ENCODE assay signal across 19 cellular contexts in the genomic region with DNA sequence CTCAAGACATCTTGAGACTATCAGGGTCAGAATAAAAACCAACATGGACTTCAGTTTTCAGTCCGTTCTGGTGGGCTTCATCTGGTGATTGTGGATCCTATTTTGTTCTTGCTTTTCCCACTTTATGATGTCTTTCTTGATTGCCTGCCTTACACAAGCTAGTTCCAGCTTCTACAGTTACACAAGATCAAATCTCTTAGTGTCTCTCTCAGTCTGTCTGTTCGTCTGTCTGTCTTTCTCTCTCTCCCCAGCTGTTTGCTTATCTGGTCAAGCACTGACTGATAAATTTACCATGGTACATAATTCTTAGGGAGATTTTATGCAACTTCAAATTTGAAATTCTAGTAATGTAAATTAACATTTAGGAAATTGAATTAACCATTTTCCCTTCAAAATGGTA.
"Had no signal": no experiment of that assay in that cellular context is flagged by ENCODE, and none has a peak within 500 bp of the region (broad histone marks: within the 10 kb centered on the region; RNA-seq: fewer than 3 reads in every experiment).

No MANE protein-coding gene starts in this region.

- H3K27me3 Mint-ChIP-seq: natural killer cell treated with Interleukin-12 subunit alpha and Interleukin-12 subunit beta and Interleukin-15 and Interleukin-18, amount 100 ng/mL, for 72 hours; progenitor cell of endocrine pancreas had no signal

- H3K36me3 ChIP-seq: neural progenitor cell, pancreas had no signal

- ATAC-seq: left colon; left ventricle myocardium superior; natural killer cell treated with Interleukin-12 subunit alpha and Interleukin-12 subunit beta and Interleukin-15 and Interleukin-18, amount 100 ng/mL, for 72 hours; pancreas; right cardiac atrium had no signal

- H3K4me3 ChIP-seq: hepatocyte, lung, neural progenitor cell, pancreas, smooth muscle cell had no signal

- DNase-seq: effector memory CD4-positive, alpha-beta T cell; foreskin melanocyte; head of caudate nucleus; left colon; left ventricle myocardium superior; mesenchymal stem cell; midbrain; occipital lobe; pancreas; right cardiac atrium; stimulated activated CD4-positive, alpha-beta T cell treated with anti-CD3 and anti-CD28 coated beads, Interleukin-2, amount 100 ng/mL, for 48 hours; stimulated activated naive CD4-positive, alpha-beta T cell treated with Interleukin-2 at 50 U/mL for 16 hours; trophoblast cell had no signal

- H3K27ac Mint-ChIP-seq: natural killer cell treated with Interleukin-12 subunit alpha and Interleukin-12 subunit beta and Interleukin-15 and Interleukin-18, amount 100 ng/mL, for 72 hours; neural progenitor cell; progenitor cell of endocrine pancreas had no signal

- H3K4me1 ChIP-seq: neural progenitor cell had no signal

- H3K9me3 ChIP-seq: pancreas had no signal

- H3K9ac ChIP-seq: neural progenitor cell had no signal

- H3K27me3 ChIP-seq: hepatocyte, neural progenitor cell, pancreas had no signal

- H3K4me3 Mint-ChIP-seq: natural killer cell treated with Interleukin-12 subunit alpha and Interleukin-12 subunit beta and Interleukin-15 and Interleukin-18, amount 100 ng/mL, for 72 hours; neural progenitor cell had no signal

- H3K9me3 Mint-ChIP-seq: natural killer cell treated with Interleukin-12 subunit alpha and Interleukin-12 subunit beta and Interleukin-15 and Interleukin-18, amount 100 ng/mL, for 72 hours; neural progenitor cell had no signal
